In the genomic region with DNA sequence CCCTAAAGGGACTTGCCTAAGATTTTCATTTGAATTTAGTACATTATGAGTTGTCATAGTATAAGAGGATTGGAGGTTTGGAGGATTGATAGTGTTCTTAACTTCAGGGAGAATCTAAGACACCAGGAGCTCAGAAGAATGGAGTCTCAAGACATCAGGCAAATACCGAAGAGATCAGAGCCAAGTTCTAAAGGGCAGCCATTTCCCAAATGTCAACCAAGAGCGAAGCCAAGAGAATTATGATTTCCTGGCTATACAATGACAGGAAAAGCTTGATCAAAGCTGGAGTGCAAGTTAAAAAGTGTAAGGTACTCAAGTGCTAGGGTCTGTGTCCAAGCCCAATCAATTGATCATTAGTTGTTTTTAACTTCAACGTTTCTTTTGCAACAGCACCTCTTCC, we compare ENCODE assay signal across 17 cellular contexts.
"Had no signal": no experiment of that assay in that cellular context is flagged by ENCODE, and none has a peak within 500 bp of the region (broad histone marks: within the 10 kb centered on the region; RNA-seq: fewer than 3 reads in every experiment).

No MANE protein-coding gene starts in this region.

- H3K27me3 ChIP-seq: foreskin keratinocyte had no signal

- ATAC-seq: activated T-helper 17 cell treated with anti-CD3 and anti-CD28 coated beads, Interleukin-2, amount 50 U/mL, for 72 hours; foreskin keratinocyte; left colon; natural killer cell; stimulated activated naive B cell treated with anti-CD40 and anti-IgM and Interleukin-4, amounts not matched to agents 10 μg/mL and 1 μg/mL and 100 μg/mL, for 72 hours had no signal

- H3K4me3 Mint-ChIP-seq: activated CD4-positive, alpha-beta memory T cell treated with anti-CD3 and anti-CD28 coated beads, Interleukin-2, amount 10 ng/mL, durations not matched to agents 7 days and 5 days; activated naive CD8-positive, alpha-beta T cell treated with anti-CD3 and anti-CD28 coated beads, Interleukin-2, amount 10 ng/mL, durations not matched to agents 7 days and 5 days; activated T-helper 17 cell treated with anti-CD3 and anti-CD28 coated beads, Interleukin-2, amount 50 U/mL, for 72 hours; central memory CD8-positive, alpha-beta T cell; natural killer cell; stimulated activated naive B cell treated with anti-CD40 and anti-IgM and Interleukin-4, amounts not matched to agents 10 μg/mL and 1 μg/mL and 100 μg/mL, for 72 hours had no signal

- H3K4me1 Mint-ChIP-seq: activated CD4-positive, alpha-beta memory T cell treated with anti-CD3 and anti-CD28 coated beads, Interleukin-2, amount 10 ng/mL, durations not matched to agents 7 days and 5 days; activated naive CD8-positive, alpha-beta T cell treated with anti-CD3 and anti-CD28 coated beads, Interleukin-2, amount 10 ng/mL, durations not matched to agents 7 days and 5 days; activated T-helper 17 cell treated with anti-CD3 and anti-CD28 coated beads, Interleukin-2, amount 50 U/mL, for 72 hours; central memory CD8-positive, alpha-beta T cell; natural killer cell; stimulated activated naive B cell treated with anti-CD40 and anti-IgM and Interleukin-4, amounts not matched to agents 10 μg/mL and 1 μg/mL and 100 μg/mL, for 72 hours had no signal

- H3K36me3 Mint-ChIP-seq: natural killer cell; stimulated activated naive B cell treated with anti-CD40 and anti-IgM and Interleukin-4, amounts not matched to agents 10 μg/mL and 1 μg/mL and 100 μg/mL, for 72 hours had no signal

- H3K27ac ChIP-seq: foreskin keratinocyte had no signal

- H3K27ac Mint-ChIP-seq: activated CD4-positive, alpha-beta memory T cell treated with anti-CD3 and anti-CD28 coated beads, Interleukin-2, amount 10 ng/mL, durations not matched to agents 7 days and 5 days; activated naive CD8-positive, alpha-beta T cell treated with anti-CD3 and anti-CD28 coated beads, Interleukin-2, amount 10 ng/mL, durations not matched to agents 7 days and 5 days; activated T-helper 17 cell treated with anti-CD3 and anti-CD28 coated beads, Interleukin-2, amount 50 U/mL, for 72 hours; natural killer cell; stimulated activated naive B cell treated with anti-CD40 and anti-IgM and Interleukin-4, amounts not matched to agents 10 μg/mL and 1 μg/mL and 100 μg/mL, for 72 hours had no signal

- H3K27me3 Mint-ChIP-seq: activated CD4-positive, alpha-beta memory T cell treated with anti-CD3 and anti-CD28 coated beads, Interleukin-2, amount 10 ng/mL, durations not matched to agents 7 days and 5 days had no signal

- DNase-seq: activated CD4-positive, alpha-beta memory T cell treated with anti-CD3 and anti-CD28 coated beads, Interleukin-2, amount 10 ng/mL, durations not matched to agents 7 days and 5 days; activated CD4-positive, alpha-beta T cell treated with anti-CD3 and anti-CD28 coated beads for 48 hours; activated CD4-positive, CD25-positive, alpha-beta regulatory T cell; activated naive CD4-positive, alpha-beta T cell; activated naive CD8-positive, alpha-beta T cell treated with anti-CD3 and anti-CD28 coated beads, Interleukin-2, amount 10 ng/mL, durations not matched to agents 7 days and 5 days; activated T-cell treated with anti-CD3 and anti-CD28 coated beads, Interleukin-2, amount 50 U/mL, for 1 hour; effector CD8-positive, alpha-beta T cell; foreskin keratinocyte; glutamatergic neuron; hippocampal formation; left colon; natural killer cell; posterior cingulate gyrus; stimulated activated naive B cell treated with anti-CD40 and anti-IgM and Interleukin-4, amounts not matched to agents 10 μg/mL and 1 μg/mL and 100 μg/mL, for 72 hours; T1000 had no signal

- H3K9me3 Mint-ChIP-seq: activated CD4-positive, alpha-beta memory T cell treated with anti-CD3 and anti-CD28 coated beads, Interleukin-2, amount 10 ng/mL, durations not matched to agents 7 days and 5 days; activated T-helper 17 cell treated with anti-CD3 and anti-CD28 coated beads, Interleukin-2, amount 50 U/mL, for 72 hours; natural killer cell had no signal
